ENCODE assay signal across 1 cellular context in the genomic region with DNA sequence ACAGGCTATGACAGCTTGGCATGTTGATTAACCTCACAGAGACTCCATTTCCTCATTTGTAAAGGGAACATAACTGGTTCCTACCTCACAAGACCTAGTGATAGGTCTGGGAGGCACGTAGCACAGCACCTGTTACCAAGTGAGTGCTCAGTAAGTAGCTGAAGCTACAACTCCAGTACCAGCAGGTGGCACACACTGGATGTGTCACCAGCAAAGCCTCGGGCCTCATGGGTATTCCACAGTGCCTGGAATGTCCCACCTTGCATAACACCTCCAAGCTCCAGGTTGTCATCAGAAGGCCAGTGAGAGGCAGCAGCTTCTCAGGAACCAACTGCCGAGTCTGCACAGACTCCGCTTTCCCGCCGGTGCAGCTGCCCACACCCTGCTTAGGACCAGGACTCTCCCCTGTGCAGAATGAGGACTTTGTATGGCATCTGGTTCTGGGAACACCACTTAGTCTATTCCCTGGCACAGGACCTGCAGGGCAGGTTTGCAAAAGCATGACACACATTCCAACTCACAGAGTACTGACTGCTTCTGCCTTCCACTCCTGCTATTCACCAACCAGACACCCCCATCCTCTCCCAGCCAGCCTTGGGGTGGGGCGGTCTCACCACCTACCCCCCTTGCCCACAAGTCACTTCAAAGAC.
TF ChIP-seq lines count a peak whose summit lies in the region.

No MANE protein-coding gene starts in this region.

TF ChIP-seq in SK-N-SH treated with all-trans-retinoic acid at 6 μM for 48 hours, 23 proteins besides CTCF, POLR2A, EP300 and RAD21 (continued from another document):
- TF ChIP-seq, protein P1, sequence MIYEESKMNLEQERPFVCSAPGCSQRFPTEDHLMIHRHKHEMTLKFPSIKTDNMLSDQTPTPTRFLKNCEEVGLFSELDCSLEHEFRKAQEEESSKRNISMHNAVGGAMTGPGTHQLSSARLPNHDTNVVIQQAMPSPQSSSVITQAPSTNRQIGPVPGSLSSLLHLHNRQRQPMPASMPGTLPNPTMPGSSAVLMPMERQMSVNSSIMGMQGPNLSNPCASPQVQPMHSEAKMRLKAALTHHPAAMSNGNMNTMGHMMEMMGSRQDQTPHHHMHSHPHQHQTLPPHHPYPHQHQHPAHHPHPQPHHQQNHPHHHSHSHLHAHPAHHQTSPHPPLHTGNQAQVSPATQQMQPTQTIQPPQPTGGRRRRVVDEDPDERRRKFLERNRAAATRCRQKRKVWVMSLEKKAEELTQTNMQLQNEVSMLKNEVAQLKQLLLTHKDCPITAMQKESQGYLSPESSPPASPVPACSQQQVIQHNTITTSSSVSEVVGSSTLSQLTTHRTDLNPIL (CRISPR knock-in tag; IDR thresholded peaks at IDR 0.05; ENCODE audit: low read depth): no peak
- TF ChIP-seq TCF4 (CRISPR knock-in tag; IDR thresholded peaks at IDR 0.05; ENCODE audit: borderline replicate concordance) (no peak), SNAI2 (CRISPR knock-in tag; IDR thresholded peaks at IDR 0.05) (no peak), CSDC2 (CRISPR knock-in tag; IDR thresholded peaks at IDR 0.05) (no peak)
- TF ChIP-seq, protein P2, sequence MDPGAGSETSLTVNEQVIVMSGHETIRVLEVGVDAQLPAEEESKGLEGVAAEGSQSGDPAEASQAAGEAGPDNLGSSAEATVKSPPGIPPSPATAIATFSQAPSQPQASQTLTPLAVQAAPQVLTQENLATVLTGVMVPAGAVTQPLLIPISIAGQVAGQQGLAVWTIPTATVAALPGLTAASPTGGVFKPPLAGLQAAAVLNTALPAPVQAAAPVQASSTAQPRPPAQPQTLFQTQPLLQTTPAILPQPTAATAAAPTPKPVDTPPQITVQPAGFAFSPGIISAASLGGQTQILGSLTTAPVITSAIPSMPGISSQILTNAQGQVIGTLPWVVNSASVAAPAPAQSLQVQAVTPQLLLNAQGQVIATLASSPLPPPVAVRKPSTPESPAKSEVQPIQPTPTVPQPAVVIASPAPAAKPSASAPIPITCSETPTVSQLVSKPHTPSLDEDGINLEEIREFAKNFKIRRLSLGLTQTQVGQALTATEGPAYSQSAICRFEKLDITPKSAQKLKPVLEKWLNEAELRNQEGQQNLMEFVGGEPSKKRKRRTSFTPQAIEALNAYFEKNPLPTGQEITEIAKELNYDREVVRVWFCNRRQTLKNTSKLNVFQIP (CRISPR knock-in tag; IDR thresholded peaks at IDR 0.05; ENCODE audit: borderline replicate concordance, low read depth): no peak
TF ChIP-seq in SK-N-SH treated with all-trans-retinoic acid at 6 μM for 48 hours: peak in this region for 0.
